In genomic region chr12:45215419-45216296, GRCh38 we compare ENCODE assay signal across 8 cellular contexts. TPM values are rescaled to one million over a fixed set of nuclear protein-coding genes. Genes with fewer than 3 reads are reported as not detected.
DNase-seq lines count a peak whose midpoint lies in the region; ATAC-seq and TF ChIP-seq lines count a peak whose summit lies in the region.

ANO6 (plus strand) TSS chr12:45216095; CDS start chr12:45216322, 227 bp downstream.

- H3K9ac ChIP-seq in HCT116 (ENCODE audit: low read length) (peak within 1 kb of the TSS; percentile 86), MM.1S (ENCODE audit: low read length) (peak within 1 kb of the TSS; percentile 82), neuronal stem cell (ENCODE audit: low read depth, low read length, poor library complexity) (peak within 1 kb of the TSS; percentile 91)

- CTCF ChIA-PET in HCT116 (lab: Charles Lee) = interaction anchor here (0.8 to 1.5 kb wide), 5 partner anchors 17 to 163 kb away, joined by 3 to 5 read pairs (median 3); no protein-coding TSS in a partner anchor

- H2BK15ac ChIP-seq in neuronal stem cell (ENCODE audit: low read length) = peak within 1 kb of the TSS; percentile 65

- H3K79me1 ChIP-seq in neuronal stem cell (ENCODE audit: low read depth, low read length) = no peaks in the 10 kb centered on the region

- TF ChIP-seq CTCF in GM06990 (IDR thresholded peaks at IDR 0.05; ENCODE audit: insufficient read depth, low read length, poor library complexity, severe bottlenecking) (peak; percentile 53), HCT116 (IDR thresholded peaks at IDR 0.05 in 2 of 3, conservative IDR thresholded peaks at IDR 0.05 in 1 of 3; ENCODE audit: borderline replicate concordance in 1 of 3, insufficient read depth in 1 of 3, low read depth in 2 of 3, low read length in 2 of 3) (peak in 2 of 3 experiments; percentile 6 to 14; a peak in 1 of 6 replicates), MM.1S (IDR thresholded peaks at IDR 0.05; ENCODE audit: low read length) (peak; percentile 25), foreskin keratinocyte (conservative IDR thresholded peaks at IDR 0.05) (peak; percentile 49)

- H4K8ac ChIP-seq in neuronal stem cell (ENCODE audit: low read depth, low read length) = peak within 1 kb of the TSS; percentile 70

- H3K27ac ChIP-seq in HCT116 (ENCODE audit: low read depth, low read length) = peak within 1 kb of the TSS; percentile 98
- peak within 1 kb of the TSS; percentile 80 for H3K27ac ChIP-seq in MM.1S (ENCODE audit: low read length)
- peak within 1 kb of the TSS; percentile 78 for H3K27ac ChIP-seq in SJSA1
- H3K27ac ChIP-seq in foreskin keratinocyte = peak within 1 kb of the TSS; percentile 96
- peak within 1 kb of the TSS; percentile 95 for H3K27ac ChIP-seq in neuronal stem cell (replicated peaks; ENCODE audit: low read length)
- H3K27ac ChIP-seq in substantia nigra (ENCODE audit: low read depth, low read length, poor library complexity, severe bottlenecking) = peak within 1 kb of the TSS; percentile 67

- H3K9me3 ChIP-seq in HCT116 (ENCODE audit: control insufficient read depth in 1 of 2, insufficient read depth in 1 of 2, low read depth in 1 of 2, low read length in 2 of 2) = no peaks in the 10 kb centered on the region
- H3K9me3 ChIP-seq in MM.1S (replicated peaks; ENCODE audit: insufficient read depth, low read length) = no peaks in the 10 kb centered on the region
- H3K9me3 ChIP-seq in SJSA1 (replicated peaks) = no peaks in the 10 kb centered on the region
- no peaks in the 10 kb centered on the region for H3K9me3 ChIP-seq in neuronal stem cell (replicated peaks in 1 of 2; ENCODE audit: control insufficient read depth in 2 of 2, insufficient read depth in 1 of 2, low read depth in 1 of 2, low read length in 2 of 2)

- no peak; the same call in 1 of the 2 replicates for TF ChIP-seq RAD21 in HCT116 (IDR thresholded peaks at IDR 0.05; ENCODE audit: low read depth)

- H3K36me3 ChIP-seq in GM06990 (ENCODE audit: control insufficient read depth, insufficient read depth, low read length) (no peaks in the 10 kb centered on the region), HCT116 (ENCODE audit: control insufficient read depth in 1 of 2, insufficient read depth in 2 of 2, low read length in 2 of 2) (no peaks in the 10 kb centered on the region), MM.1S (replicated peaks; ENCODE audit: insufficient read depth, low read length) (no peaks in the 10 kb centered on the region), SJSA1 (peaks cover 7% of the 10 kb centered on the region; the same call in 1 of the 2 replicates), neuronal stem cell (replicated peaks in 1 of 2; ENCODE audit: control insufficient read depth in 2 of 2, insufficient read depth in 2 of 2, low read length in 2 of 2) (no peaks in the 10 kb centered on the region)

- peak within 1 kb of the TSS; percentile 98 for H3K18ac ChIP-seq in neuronal stem cell (ENCODE audit: low read length)

- H2AFZ ChIP-seq in HCT116 (ENCODE audit: low read depth, low read length, poor library complexity, severe bottlenecking) (peak within 1 kb of the TSS; percentile 70), MM.1S (ENCODE audit: low read length) (peak within 1 kb of the TSS; percentile 84), neuronal stem cell (ENCODE audit: low read length) (peak within 1 kb of the TSS; percentile 90)

- H2BK120ac ChIP-seq in neuronal stem cell (ENCODE audit: low read depth, low read length) = peak within 1 kb of the TSS; percentile 68

- TSS peak; percentile 79 for BruUV-seq in HCT116 (replicated peaks; lab: Mats Ljungman, UMichigan)

- intact Hi-C loops in HCT116 (cut with micrococcal nuclease) = loop anchor here (2.0 kb wide), 1 partner anchor 17 kb away; no protein-coding TSS in a partner anchor

- ATAC-seq in HCT116 = peak; percentile 84
- ATAC-seq in foreskin keratinocyte = peak; percentile 83

- peak; percentile 64 for TF ChIP-seq POLR2A in HCT116 (IDR thresholded peaks at IDR 0.05; ENCODE audit: borderline replicate concordance, extremely low read depth, insufficient read depth, insufficient read length)

- H3K9me2 ChIP-seq in HCT116 (ENCODE audit: insufficient read depth) = no peaks in the 10 kb centered on the region; the same call in 1 of the 2 replicates
- no peaks in the 10 kb centered on the region for H3K9me2 ChIP-seq in MM.1S (replicated peaks; ENCODE audit: insufficient read depth, low read length)

- POLR2A ChIA-PET in HCT116 (lab: Charles Lee) = interaction anchor here (0.6 to 1.2 kb wide), 5 partner anchors 16 to 328 kb away, joined by 3 to 5 read pairs (median 3); no protein-coding TSS in a partner anchor

- RAD21 ChIA-PET in HCT116 (lab: Charles Lee; ENCODE audit: low non-redundant PET in 1 of 2, low total read pairs in 2 of 2, uncharacterized antibody in 2 of 2, unreplicated experiment in 2 of 2) = no interaction called here

- H2AK5ac ChIP-seq in neuronal stem cell (ENCODE audit: low read depth, low read length) = peak within 1 kb of the TSS; percentile 57

- H3K23ac ChIP-seq in neuronal stem cell (ENCODE audit: low read depth, low read length, poor library complexity) = peak within 1 kb of the TSS; percentile 97

- DNase-seq in GM06990 (ENCODE audit: extremely low read depth, insufficient read length) (peak; percentile 91), HCT116 (ENCODE audit: low read depth, low spot score) (peak; percentile 78), MM.1S (peak; percentile 83), SJSA1 (ENCODE audit: low read depth in 1 of 2, low spot score in 2 of 2) (peak; percentile 87 to 88), foreskin keratinocyte (peak; percentile 68 to 84), neuronal stem cell (ENCODE audit: low spot score) (peak; percentile 83), substantia nigra (lab: John Stamatoyannopoulos, UW) (peak; percentile 3 to 81 (median 62))
- peak; percentile 62 for DNase-seq in activated gamma-delta T cell treated with anti-CD3 and anti-CD28 coated beads, Interleukin-2, amount 50 U/mL, for 16 hours (ENCODE audit: low read depth)

- peak within 1 kb of the TSS; percentile 93 for H2BK5ac ChIP-seq in neuronal stem cell (ENCODE audit: low read length)

- H3F3A ChIP-seq in MM.1S (ENCODE audit: insufficient read depth, low read length) = peaks cover 22% of the 10 kb centered on the region

- H4K91ac ChIP-seq in neuronal stem cell (ENCODE audit: low read depth, low read length, poor library complexity) = peak within 1 kb of the TSS; percentile 17

- H3K4me2 ChIP-seq in HCT116 (ENCODE audit: low read length) (peak within 1 kb of the TSS; percentile 99), MM.1S (ENCODE audit: low read depth, low read length) (peak within 1 kb of the TSS; percentile 77), neuronal stem cell (ENCODE audit: insufficient read depth, low read length, poor library complexity, severe bottlenecking) (peak within 1 kb of the TSS; percentile 77)

- peaks cover 43% of the 10 kb centered on the region for H3K79me2 ChIP-seq in HCT116 (ENCODE audit: insufficient read depth, low read length)
- H3K79me2 ChIP-seq in MM.1S (ENCODE audit: low read length) = peaks cover 51% of the 10 kb centered on the region

- H2BK12ac ChIP-seq in neuronal stem cell (ENCODE audit: low read length) = no peak within 1 kb of the TSS

- H3K4me1 ChIP-seq in HCT116 (ENCODE audit: control insufficient read depth in 1 of 2, insufficient read depth in 2 of 2, low read length in 2 of 2) = peaks cover 9 to 19% of the 10 kb centered on the region in 2 experiments; a peak in 3 of 4 replicates
- H3K4me1 ChIP-seq in MM.1S (ENCODE audit: low read length) = peaks cover 19% of the 10 kb centered on the region
- peaks cover 9% of the 10 kb centered on the region; the same call in 1 of the 2 replicates for H3K4me1 ChIP-seq in SJSA1 (replicated peaks)
- H3K4me1 ChIP-seq in foreskin keratinocyte = peaks cover 12% of the 10 kb centered on the region
- no peaks in the 10 kb centered on the region for H3K4me1 ChIP-seq in neuronal stem cell (ENCODE audit: control insufficient read depth in 2 of 2, insufficient read depth in 1 of 2, low read depth in 1 of 2, low read length in 2 of 2)

- H3K4me3 ChIP-seq in GM06990 (replicated peaks; ENCODE audit: low read depth, low read length) = peak within 1 kb of the TSS; percentile 76
- peak within 1 kb of the TSS; percentile 79 for H3K4me3 ChIP-seq in HCT116 (replicated peaks in 1 of 2; ENCODE audit: low read depth in 1 of 2, low read length in 2 of 2)
- peak within 1 kb of the TSS; percentile 81 for H3K4me3 ChIP-seq in MM.1S (ENCODE audit: low read length)
- H3K4me3 ChIP-seq in SJSA1 = peak within 1 kb of the TSS; percentile 73
- H3K4me3 ChIP-seq in neuronal stem cell (ENCODE audit: low read length in 2 of 2) = peak within 1 kb of the TSS; percentile 59 to 90

- peak within 1 kb of the TSS; percentile 51 for H3K14ac ChIP-seq in neuronal stem cell (ENCODE audit: low read length)

- no CpG with 5 or more reads among the region's 70 CpGs for WGBS in neuronal stem cell (ENCODE audit: extremely low coverage in 2 of 2, insufficient read length in 2 of 2, insufficient replicate concordance in 1 of 2), 2 donors

- H3K27me3 ChIP-seq in GM06990 (replicated peaks; ENCODE audit: control insufficient read depth, insufficient read depth, low read length) (no peaks in the 10 kb centered on the region), HCT116 (ENCODE audit: insufficient read depth, low read length) (no peaks in the 10 kb centered on the region), MM.1S (replicated peaks; ENCODE audit: insufficient read depth, low read length) (no peaks in the 10 kb centered on the region), SJSA1 (replicated peaks) (no peaks in the 10 kb centered on the region), foreskin keratinocyte (no peaks in the 10 kb centered on the region), neuronal stem cell (ENCODE audit: control insufficient read depth in 3 of 3, insufficient read depth in 3 of 3, low read depth in 1 of 3, low read length in 3 of 3) (no peaks in the 10 kb centered on the region)

- peak within 1 kb of the TSS; percentile 27 for H3K4ac ChIP-seq in neuronal stem cell (ENCODE audit: low read length)

- H4K20me1 ChIP-seq in HCT116 (ENCODE audit: insufficient read depth) = no peaks in the 10 kb centered on the region
- no peaks in the 10 kb centered on the region for H4K20me1 ChIP-seq in MM.1S (ENCODE audit: insufficient read depth, low read length)

TF ChIP-seq in HCT116, 20 proteins besides CTCF, POLR2A, EP300 and RAD21 (continues in another document):
- TF ChIP-seq EZH2phosphoT487 (IDR thresholded peaks at IDR 0.05; ENCODE audit: borderline replicate concordance) (no peak), SRF (IDR thresholded peaks at IDR 0.05; ENCODE audit: low read depth) (no peak), SP1 (IDR thresholded peaks at IDR 0.05; ENCODE audit: low read depth) (peak; percentile 39)
- TF ChIP-seq, protein P1, sequence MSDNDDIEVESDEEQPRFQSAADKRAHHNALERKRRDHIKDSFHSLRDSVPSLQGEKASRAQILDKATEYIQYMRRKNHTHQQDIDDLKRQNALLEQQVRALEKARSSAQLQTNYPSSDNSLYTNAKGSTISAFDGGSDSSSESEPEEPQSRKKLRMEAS (IDR thresholded peaks at IDR 0.05) = peak; percentile 80

RNA-seq across cellular contexts. Expression of gene ANO6, which starts in this region (rescaled TPM):
- 36.7 TPM for total RNA-seq in HCT116 (2021; ENCODE audit: unreplicated experiment)
- polyA plus RNA-seq in HCT116 (2012) = 19.0 and 22.0 TPM in 2 replicates
- 57.5 and 88.8 TPM in 2 replicates for total RNA-seq in SJSA1 (2014; rRNA removed; shearing (Covaris generic))
- 69.9 and 73.3 TPM in 2 replicates for total RNA-seq in foreskin keratinocyte
- 14.2 and 17.3 TPM in 2 replicates for polyA plus RNA-seq in foreskin keratinocyte
- 21.1 TPM for polyA plus RNA-seq in neuronal stem cell (2013, experiment 1 of 2)
- polyA plus RNA-seq in neuronal stem cell (2013, experiment 2 of 2) = 21.4 TPM

Comparison
In these comparisons a context has a peak if more than half of its experiments do, and no peak if none do; other contexts are left out.
1. Peak in every context shown above with its lines: DNase-seq, ATAC-seq, H3K4me3 ChIP-seq and H3K27ac ChIP-seq.